Comparison of ENCODE assay signal across 1 cellular context in genomic region chr17:81418710-81419332, GRCh38.
TF ChIP-seq lines count a peak whose summit lies in the region.

No MANE protein-coding gene starts in this region.

TF ChIP-seq in K562, 482 proteins besides CTCF, POLR2A, EP300 and RAD21 (continued from another document):
- peak; percentile 39 for TF ChIP-seq PRDM10 (IDR thresholded peaks at IDR 0.05; ENCODE audit: partially characterized antibody)
- TF ChIP-seq E2F6 (IDR thresholded peaks at IDR 0.05; ENCODE audit: borderline replicate concordance in 1 of 2, extremely low read depth in 1 of 2, insufficient read depth in 1 of 2, insufficient read length in 1 of 2, low read depth in 1 of 2, low read length in 1 of 2, poor library complexity in 1 of 2, severe bottlenecking in 1 of 2): no peak
- no peak for TF ChIP-seq ZKSCAN1 (IDR thresholded peaks at IDR 0.05; ENCODE audit: low read depth, low read length)
